26 cellular contexts compared by ENCODE assay signal in genomic region chr1:17514776-17515175, GRCh38. TPM values are rescaled to one million over a fixed set of nuclear protein-coding genes. Genes with fewer than 3 reads are reported as not detected.
"Had no signal": no experiment of that assay in that cellular context is flagged by ENCODE, and none has a peak within 500 bp of the region (broad histone marks: within the 10 kb centered on the region; RNA-seq: fewer than 3 reads in every experiment).

No MANE protein-coding gene starts in this region.

- H3K36me3 ChIP-seq: heart left ventricle, left lung, lower lobe of right lung, neutrophil, ovary, stomach, thyroid gland, upper lobe of right lung had no signal

- H3K27me3 ChIP-seq: ovary, testis, thyroid gland, upper lobe of right lung had no signal

- H3K4me3 ChIP-seq: heart left ventricle, left lung, lower lobe of right lung, ovary, skin epidermis, stomach, testis, thyroid gland, upper lobe of right lung had no signal

- H3K27ac ChIP-seq: heart left ventricle, left lung, lower lobe of right lung, neutrophil, ovary, skin epidermis, testis, thyroid gland, upper lobe of right lung had no signal

- H3K9me3 ChIP-seq: heart left ventricle, left lung, lower lobe of right lung, neutrophil, ovary, stomach, testis, thyroid gland, upper lobe of right lung had no signal

- DNase-seq: heart left ventricle; hypothalamus; kidney glomerular epithelial cell; left cardiac atrium; left lung; lower lobe of right lung; mammary epithelial cell; mesenchymal stem cell; naive thymus-derived CD4-positive, alpha-beta T cell; occipital lobe; ovary; retina; stimulated activated CD4-positive, alpha-beta T cell treated with anti-CD3 and anti-CD28 coated beads, Interleukin-12 subunit alpha, Interleukin-12 subunit beta, amount 100 ng/mL, for 4 hours; stimulated activated CD4-positive, alpha-beta T cell treated with anti-CD3 and anti-CD28 coated beads, Interleukin-15, amount 100 ng/mL, for 24 hours; stimulated activated CD4-positive, alpha-beta T cell treated with anti-CD3 and anti-CD28 coated beads, Interleukin-2, amount 100 ng/mL, for 24 hours; stimulated activated CD4-positive, alpha-beta T cell treated with anti-CD3 and anti-CD28 coated beads, Interleukin-4, amount 100 ng/mL, for 1 hour; stimulated activated naive B cell treated with anti-CD40 and anti-IgM and Interleukin-4, amounts not matched to agents 10 μg/mL and 1 μg/mL and 100 μg/mL, for 72 hours; stimulated activated naive CD8-positive, alpha-beta T cell treated with anti-CD3 and anti-CD28 coated beads, Interleukin-15, Interleukin-2, amounts not matched to agents 100 U/mL and 50 U/mL, for 24 hours; stomach; testis; thyroid gland; trophoblast cell; upper lobe of right lung had no signal

- H3K4me1 ChIP-seq: left lung had no signal

RNA-seq across cellular contexts. Expression of gene ARHGEF10L, which starts 24.7 kb away (rescaled TPM):
- total RNA-seq: natural killer cell treated with Interleukin-12 subunit alpha and Interleukin-12 subunit beta and Interleukin-15 and Interleukin-18, amount 100 ng/mL, for 72 hours had no signal
